ENCODE assay signal across 9 cellular contexts in the genomic region with DNA sequence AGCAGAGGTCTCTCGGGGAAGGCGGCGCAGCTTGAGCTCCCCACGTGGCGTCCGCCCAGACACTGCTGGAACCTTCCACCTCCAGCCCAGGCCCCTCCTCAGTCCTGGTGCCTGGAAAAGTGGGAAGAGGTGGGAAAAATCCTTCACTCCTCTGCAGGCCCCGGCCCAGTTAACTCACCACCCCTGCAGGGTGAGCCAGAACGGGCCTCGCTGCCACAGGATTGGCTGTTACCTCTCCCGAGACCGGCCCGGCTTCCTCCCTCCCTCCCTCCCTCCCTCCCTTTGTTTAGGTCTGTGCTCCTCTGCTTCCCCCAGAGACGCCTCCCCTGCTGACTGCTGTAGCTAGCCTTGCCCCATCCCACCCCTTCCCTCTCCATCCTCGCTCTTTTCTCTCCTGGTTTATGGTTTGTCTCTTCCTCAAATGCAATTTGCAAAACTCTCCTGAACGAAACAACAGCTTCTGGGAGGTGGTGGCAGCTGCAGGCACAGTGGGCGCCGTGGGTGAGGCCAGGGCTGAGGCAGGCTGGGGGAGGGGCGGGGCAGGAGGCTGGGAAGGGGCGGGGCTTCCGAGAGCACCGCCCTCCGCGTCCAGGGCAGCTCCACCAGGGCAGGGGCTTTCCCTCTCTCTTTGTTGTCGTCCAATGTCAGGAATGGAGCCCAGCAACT. TPM values are rescaled to one million over a fixed set of nuclear protein-coding genes. Genes with fewer than 3 reads are reported as not detected.
DNase-seq lines count a peak whose midpoint lies in the region; ATAC-seq and TF ChIP-seq lines count a peak whose summit lies in the region.
"Had no signal": no experiment of that assay in that cellular context is flagged by ENCODE, and none has a peak within 500 bp of the region (broad histone marks: within the 10 kb centered on the region; RNA-seq: fewer than 3 reads in every experiment).

No MANE protein-coding gene starts in this region.

- peak; percentile 97 for ATAC-seq in activated CD8-positive, alpha-beta T cell treated with anti-CD3 and anti-CD28 coated beads for 36 hours
- ATAC-seq in left ventricle myocardium superior = peak; percentile 78

- peak overlapping the region; percentile 10 for H3K27ac ChIP-seq in rectal smooth muscle tissue (ENCODE audit: low read depth, low read length)

- no peak overlapping the region for H3K9ac ChIP-seq in rectal smooth muscle tissue (ENCODE audit: low read length)

- POLR2A ChIA-PET in activated CD8-positive, alpha-beta T cell treated with anti-CD3 and anti-CD28 coated beads for 36 hours (lab: Charles Lee) = no interaction called here

- H3K36me3 ChIP-seq in rectal smooth muscle tissue (ENCODE audit: control insufficient read depth, insufficient read depth, low read length) = no peaks in the 10 kb centered on the region
- H3K36me3 ChIP-seq: gastrocnemius medialis had no signal

- no peak for TF ChIP-seq CTCF in activated CD8-positive, alpha-beta T cell treated with anti-CD3 and anti-CD28 coated beads for 36 hours (IDR thresholded peaks at IDR 0.05)
- no peak for TF ChIP-seq CTCF in foreskin fibroblast (IDR thresholded peaks at IDR 0.05; ENCODE audit: low read depth, low read length)

- intact Hi-C loops in activated CD8-positive, alpha-beta T cell treated with anti-CD3 and anti-CD28 coated beads for 36 hours (cut with micrococcal nuclease) = no loop called here
- intact Hi-C loops in left ventricle myocardium superior (cut with micrococcal nuclease) = no loop called here

- H3K4me3 ChIP-seq in rectal smooth muscle tissue (ENCODE audit: low read length) (peak overlapping the region; percentile 43), foreskin fibroblast (ENCODE audit: low read depth in 1 of 2, low read length in 2 of 2) (no peak overlapping the region)
- H3K4me3 ChIP-seq: gastrocnemius medialis had no signal

- H3K27ac Mint-ChIP-seq in activated CD8-positive, alpha-beta T cell treated with anti-CD3 and anti-CD28 coated beads for 36 hours = no peak overlapping the region

- peaks cover 11% of the 10 kb centered on the region for H3K4me1 Mint-ChIP-seq in activated CD8-positive, alpha-beta T cell treated with anti-CD3 and anti-CD28 coated beads for 36 hours (ENCODE audit: low read depth)

- peak; percentile 89 for DNase-seq in ELF-1 (ENCODE audit: low read depth, low spot score)
- peak; percentile 27 for DNase-seq in MV-4-11 (lab: John Stamatoyannopoulos, UW)
- DNase-seq in activated CD8-positive, alpha-beta T cell treated with anti-CD3 and anti-CD28 coated beads for 36 hours = peak; percentile 72
- DNase-seq in left ventricle myocardium superior = peak; percentile 60
- DNase-seq in activated CD4-positive, CD25-positive, alpha-beta regulatory T cell (lab: John Stamatoyannopoulos, UW) = no peak
- DNase-seq in activated effector memory CD4-positive, alpha-beta T cell treated with anti-CD3 and anti-CD28 coated beads, Interleukin-2, amount 50 U/mL, for 16 hours = no peak
- no peak for DNase-seq in foreskin fibroblast
- DNase-seq: gastrocnemius medialis had no signal

- no peaks in the 10 kb centered on the region for H3K27me3 ChIP-seq in rectal smooth muscle tissue (ENCODE audit: control insufficient read depth, insufficient read depth, low read length)
- H3K27me3 ChIP-seq: gastrocnemius medialis had no signal

- no peaks in the 10 kb centered on the region for H3K36me3 Mint-ChIP-seq in activated CD8-positive, alpha-beta T cell treated with anti-CD3 and anti-CD28 coated beads for 36 hours (ENCODE audit: low read depth)

- H3K27me3 Mint-ChIP-seq in activated CD8-positive, alpha-beta T cell treated with anti-CD3 and anti-CD28 coated beads for 36 hours = no peaks in the 10 kb centered on the region

- CTCF ChIA-PET in activated CD8-positive, alpha-beta T cell treated with anti-CD3 and anti-CD28 coated beads for 36 hours (lab: Charles Lee) = interaction anchor here (1.2 kb wide), 1 partner anchor 111 kb away, joined by 4 read pairs; no protein-coding TSS in a partner anchor

- H3K4me3 Mint-ChIP-seq in activated CD8-positive, alpha-beta T cell treated with anti-CD3 and anti-CD28 coated beads for 36 hours = peak overlapping the region; percentile 67

- H3K4me1 ChIP-seq in rectal smooth muscle tissue (ENCODE audit: control insufficient read depth, insufficient read depth, low read length) = no peaks in the 10 kb centered on the region

- no peaks in the 10 kb centered on the region for H3K9me3 Mint-ChIP-seq in activated CD8-positive, alpha-beta T cell treated with anti-CD3 and anti-CD28 coated beads for 36 hours

RNA-seq across cellular contexts. Expression of gene CAPN9, which starts 6.5 kb away (rescaled TPM):
- total RNA-seq in activated CD8-positive, alpha-beta T cell treated with anti-CD3 and anti-CD28 coated beads for 36 hours = not detected
- total RNA-seq in left ventricle myocardium superior = 0.32 TPM
- total RNA-seq: gastrocnemius medialis had no signal

RNA-seq across cellular contexts. Expression of gene AGT, which starts 39.8 kb away (rescaled TPM):
- total RNA-seq in activated CD8-positive, alpha-beta T cell treated with anti-CD3 and anti-CD28 coated beads for 36 hours = not detected
- total RNA-seq in left ventricle myocardium superior = 54.9 TPM

Comparison
In these comparisons a context has a peak if more than half of its experiments do, and no peak if none do; other contexts are left out.
1. DNase-seq: peak in ELF-1 (single experiment), MV-4-11 (single experiment), activated CD8-positive, alpha-beta T cell treated with anti-CD3 and anti-CD28 coated beads for 36 hours (single experiment) and left ventricle myocardium superior (single experiment); none in activated CD4-positive, CD25-positive, alpha-beta regulatory T cell (0 of 4), activated effector memory CD4-positive, alpha-beta T cell treated with anti-CD3 and anti-CD28 coated beads, Interleukin-2, amount 50 U/mL, for 16 hours (single experiment) and foreskin fibroblast (0 of 2).
2. RNA of gene AGT, which starts 39.8 kb away (total RNA-seq): 54.9 TPM in left ventricle myocardium superior (single experiment); not detected in activated CD8-positive, alpha-beta T cell treated with anti-CD3 and anti-CD28 coated beads for 36 hours; every median in the first group is over 10 times any median in the second.